ENCODE assay signal across 19 cellular contexts in the genomic region with DNA sequence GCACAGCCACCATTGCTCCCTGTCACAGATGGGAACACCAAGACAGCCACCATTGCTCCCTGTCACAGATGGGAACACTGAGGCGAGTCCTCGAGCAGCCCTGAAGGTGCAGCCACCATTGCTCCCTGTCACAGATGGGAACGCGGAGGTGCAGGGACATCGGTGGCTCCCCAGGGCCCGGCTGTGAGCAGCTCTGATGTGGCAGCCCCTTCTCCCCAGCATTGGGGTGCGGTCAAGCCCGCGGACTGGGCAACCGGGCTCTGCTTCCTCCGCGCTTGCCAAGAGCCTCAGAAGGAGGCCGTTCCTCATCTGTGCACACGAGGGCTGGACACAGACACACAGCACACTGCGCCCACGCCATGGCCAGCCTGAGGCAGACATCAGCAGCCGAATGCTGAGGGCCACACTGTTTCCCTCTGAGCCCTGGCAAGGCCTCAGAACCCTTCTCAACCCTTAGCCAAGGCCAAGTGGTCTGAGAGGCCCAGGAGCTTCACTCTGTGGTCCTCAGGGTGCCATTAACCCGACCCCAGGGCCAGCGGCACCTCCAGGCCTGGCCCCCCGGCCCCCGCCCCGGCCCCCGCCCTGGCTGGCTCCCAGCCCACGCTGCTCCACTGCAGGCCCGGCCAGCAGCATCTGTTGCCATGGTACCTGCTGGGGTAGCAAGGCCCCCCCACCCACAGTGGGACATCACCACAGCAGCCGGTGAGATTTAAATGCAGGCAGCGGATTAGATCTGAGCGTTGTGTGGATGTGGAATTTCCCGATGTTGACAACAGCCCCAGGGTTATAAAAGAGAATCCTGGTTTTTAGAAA. TPM values are rescaled to one million over a fixed set of nuclear protein-coding genes. Genes with fewer than 3 reads are reported as not detected.
DNase-seq lines count a peak whose midpoint lies in the region; ATAC-seq and TF ChIP-seq lines count a peak whose summit lies in the region.
"Had no signal": no experiment of that assay in that cellular context is flagged by ENCODE, and none has a peak within 500 bp of the region (broad histone marks: within the 10 kb centered on the region; RNA-seq: fewer than 3 reads in every experiment).

No MANE protein-coding gene starts in this region.

- H3K4me3 ChIP-seq in heart left ventricle (no peak overlapping the region), neural progenitor cell (no peak overlapping the region), adrenal gland (no peak overlapping the region)

- no peak overlapping the region for H3K27ac Mint-ChIP-seq in chondrocyte (ENCODE audit: unreplicated experiment)
- peak overlapping the region; percentile 83 for H3K27ac Mint-ChIP-seq in neural progenitor cell
- H3K27ac Mint-ChIP-seq: CD4-positive, alpha-beta T cell had no signal

- H3K4me3 Mint-ChIP-seq in chondrocyte (ENCODE audit: unreplicated experiment) (no peak overlapping the region), neural progenitor cell (peak overlapping the region; percentile 43)
- H3K4me3 Mint-ChIP-seq: CD4-positive, alpha-beta T cell had no signal

- no peaks in the 10 kb centered on the region for H4K20me1 ChIP-seq in neural progenitor cell (ENCODE audit: low read depth)

- H3K4me1 Mint-ChIP-seq in chondrocyte (ENCODE audit: low read depth) (no peaks in the 10 kb centered on the region), neural progenitor cell (peaks cover 27% of the 10 kb centered on the region)

- H3F3A ChIP-seq in neural progenitor cell (ENCODE audit: low read depth), result peaks cover 11% of the 10 kb centered on the region

- no peak for TF ChIP-seq CTCF in heart left ventricle (IDR thresholded peaks at IDR 0.05)
- no peak for TF ChIP-seq CTCF in chondrocyte (IDR thresholded peaks at IDR 0.05)
- TF ChIP-seq CTCF in neural progenitor cell (IDR thresholded peaks at IDR 0.05), result no peak
- no peak for TF ChIP-seq CTCF in adrenal gland (IDR thresholded peaks at IDR 0.05)

- peaks cover 1% of the 10 kb centered on the region for H3K9me3 Mint-ChIP-seq in chondrocyte (ENCODE audit: low read depth)
- peaks cover 25% of the 10 kb centered on the region for H3K9me3 Mint-ChIP-seq in neural progenitor cell

- WGBS in heart left ventricle, 4 donors, result 77 to 88% (median 83%) methylated on average over 13 to 29 of the region's 29 CpGs
- 72 to 82% (median 79%) methylated on average over 9 to 29 of the region's 29 CpGs for WGBS in adrenal gland, 4 donors

- no peaks in the 10 kb centered on the region for H3K4me1 ChIP-seq in heart left ventricle
- peaks cover 7% of the 10 kb centered on the region for H3K4me1 ChIP-seq in neural progenitor cell
- H3K4me1 ChIP-seq in adrenal gland (replicated peaks in 1 of 2), result no peaks in the 10 kb centered on the region

- H3K27me3 Mint-ChIP-seq in chondrocyte (ENCODE audit: low read depth), result peaks cover 10% of the 10 kb centered on the region
- H3K27me3 Mint-ChIP-seq in neural progenitor cell (ENCODE audit: insufficient read depth, low read depth), result peaks cover 19% of the 10 kb centered on the region

- DNase-seq in Right ventricle myocardium inferior (ENCODE audit: missing footprints) (peak; percentile 45), heart left ventricle (no peak), chondrocyte (ENCODE audit: low spot score) (peak; percentile 71), neural progenitor cell (ENCODE audit: low spot score) (no peak), NCI-H187 (lab: John Stamatoyannopoulos, UW) (no peak), adrenal gland (no peak), hippocampal formation (lab: John Stamatoyannopoulos, UW) (no peak)
- DNase-seq: CD4-positive, alpha-beta T cell; COR-L47; DMS 273 treated with DMSO at 0.1 percent for 48 hours; DMS79 treated with DMSO at 0.1 percent for 48 hours; KG1; NCI-H1092 treated with DMSO at 0.1 percent for 48 hours; NCI-H1436 treated with DMSO at 0.1 percent for 48 hours; NCI-H2029 treated with DMSO at 0.1 percent for 48 hours; NCI-H226; NCI-H510A treated with DMSO at 0.1 percent for 48 hours; NCI-H748 treated with DMSO at 0.1 percent for 48 hours; Right ventricle myocardium superior had no signal

- no peak overlapping the region for H3K27ac ChIP-seq in heart left ventricle
- no peak overlapping the region for H3K27ac ChIP-seq in neural progenitor cell
- H3K27ac ChIP-seq in adrenal gland, result no peak overlapping the region

- intact Hi-C loops in Right ventricle myocardium inferior (cut with DNase I), result no loop called here
- intact Hi-C loops in heart left ventricle (cut with DNase I), result loop anchor here in 2 of 10 donors (10.0 kb wide), 2 partner anchors 84 to 94 kb away; a partner anchor contains a TSS
- intact Hi-C loops in adrenal gland (cut with DNase I), result no loop called here

- no peaks in the 10 kb centered on the region for H3K36me3 Mint-ChIP-seq in chondrocyte (ENCODE audit: low read depth)
- no peaks in the 10 kb centered on the region for H3K36me3 Mint-ChIP-seq in neural progenitor cell

- H2AFZ ChIP-seq in neural progenitor cell (replicated peaks), result no peak overlapping the region

- H3K9ac ChIP-seq in neural progenitor cell, result no peak overlapping the region

- no peak overlapping the region for H3K4me2 ChIP-seq in neural progenitor cell

- no peak for ATAC-seq in Right ventricle myocardium inferior
- ATAC-seq in heart left ventricle, result no peak

- no peaks in the 10 kb centered on the region for H3K79me2 ChIP-seq in neural progenitor cell (ENCODE audit: low read depth)

- H3K27me3 ChIP-seq in heart left ventricle (peaks cover 0 to 30% (median 3%) of the 10 kb centered on the region in 9 donors), neural progenitor cell (peaks cover 7% of the 10 kb centered on the region), adrenal gland (no peaks in the 10 kb centered on the region)

- TF ChIP-seq POLR2A in heart left ventricle (IDR thresholded peaks at IDR 0.05) (no peak), adrenal gland (IDR thresholded peaks at IDR 0.05) (no peak)

- H3K36me3 ChIP-seq in heart left ventricle (no peaks in the 10 kb centered on the region), neural progenitor cell (no peaks in the 10 kb centered on the region), adrenal gland (replicated peaks in 1 of 2) (no peaks in the 10 kb centered on the region)

- H3K9me3 ChIP-seq in heart left ventricle, result no peaks in the 10 kb centered on the region
- H3K9me3 ChIP-seq in neural progenitor cell (ENCODE audit: low read depth), result no peaks in the 10 kb centered on the region
- H3K9me3 ChIP-seq in adrenal gland (replicated peaks in 1 of 3), result no peaks in the 10 kb centered on the region

RNA-seq across cellular contexts. Expression of a gene that starts 18.4 kb away (rescaled TPM):
- total RNA-seq in Right ventricle myocardium inferior (1.0 TPM), heart left ventricle (1 to 10 TPM in 5 of 9 donors, under 1 TPM in 4; 0.12 to 2.2 (median 1.1) TPM), chondrocyte (1.1 to 1.4 TPM (median 1.4 TPM) in 3 replicates), neural progenitor cell (ENCODE audit: low replicate concordance) (2.3 and 18.6 TPM in 2 replicates), adrenal gland (1 to 10 TPM in 5 of 8 donors, under 1 TPM in 3; 0.17 to 1.5 (median 1.1) TPM)
- polyA plus RNA-seq in heart left ventricle (1 to 10 TPM; 1.3 to 1.4 TPM), adrenal gland (1 to 10 TPM in 2 of 3 donors, not detected in 1; 2.1 to 3.2 TPM)
- total RNA-seq: CD4-positive, alpha-beta T cell had no signal

RNA-seq across cellular contexts. Expression of a gene that starts 46.0 kb away (rescaled TPM):
- total RNA-seq in Right ventricle myocardium inferior (16.3 TPM), heart left ventricle (10 to 100 TPM; 15.7 to 30.3 (median 19.5) TPM), chondrocyte (40.2 to 44.5 TPM (median 42.4 TPM) in 3 replicates), neural progenitor cell (ENCODE audit: low replicate concordance) (12.9 and 20.6 TPM in 2 replicates), adrenal gland (10 to 100 TPM; 10.8 to 24.2 (median 18.2) TPM)
- polyA plus RNA-seq in heart left ventricle (10 to 100 TPM; 18.7 to 22.2 TPM), adrenal gland (10 to 100 TPM; 11.6 to 33.9 (median 29.5) TPM)

Comparison
In these comparisons a context has a peak if more than half of its experiments do, and no peak if none do; other contexts are left out.
1. DNase-seq: peak in Right ventricle myocardium inferior (single experiment) and chondrocyte (single experiment); none in heart left ventricle (0 of 5), neural progenitor cell (single experiment), NCI-H187 (0 of 2), adrenal gland (0 of 7) and hippocampal formation (0 of 2).